ENCODE assay signal across 24 cellular contexts in the genomic region with DNA sequence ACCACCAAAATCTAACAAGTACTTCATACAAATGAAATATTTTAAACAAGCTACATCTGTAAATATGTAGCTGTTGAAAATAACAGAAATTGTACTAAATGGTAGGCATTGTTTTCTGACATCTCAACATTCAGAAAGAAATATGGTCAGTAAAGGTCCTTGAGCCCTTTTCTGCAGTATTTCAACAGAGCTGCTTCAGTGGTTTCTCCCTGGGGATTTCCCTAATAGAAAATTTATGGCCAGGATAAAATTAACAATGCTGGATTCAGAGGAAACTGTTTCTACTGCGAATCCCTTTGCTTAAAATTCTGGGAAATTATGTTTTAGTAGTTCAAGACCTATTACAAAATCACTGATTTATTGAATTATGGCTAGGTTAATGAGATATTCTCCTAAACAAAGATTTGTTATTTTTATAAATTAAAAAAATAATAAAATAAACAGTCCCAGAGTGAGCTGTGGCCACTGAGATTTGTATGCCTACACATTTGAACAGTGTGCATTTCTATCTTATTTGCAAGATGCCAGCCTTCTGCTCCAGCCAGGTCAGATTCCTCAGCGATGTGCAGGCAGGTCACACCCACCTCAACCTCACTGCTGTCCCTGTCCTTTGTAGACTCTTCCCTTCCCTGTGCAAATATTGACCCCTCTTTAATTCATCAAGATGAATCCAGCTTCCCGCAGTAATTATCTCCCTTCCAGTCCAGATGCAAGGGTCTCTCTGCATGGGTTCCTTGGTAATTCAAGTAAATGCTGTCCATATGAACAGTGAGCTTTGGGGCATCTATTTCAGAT.
DNase-seq lines count a peak whose midpoint lies in the region; ATAC-seq and TF ChIP-seq lines count a peak whose summit lies in the region.
"Had no signal": no experiment of that assay in that cellular context is flagged by ENCODE, and none has a peak within 500 bp of the region (broad histone marks: within the 10 kb centered on the region; RNA-seq: fewer than 3 reads in every experiment).

No MANE protein-coding gene starts in this region.

- H4K20me1 ChIP-seq in IMR-90 (ENCODE audit: insufficient read depth, low read length) (no peaks in the 10 kb centered on the region), OCI-LY7 (ENCODE audit: insufficient read depth, low read length) (no peaks in the 10 kb centered on the region), smooth muscle cell (ENCODE audit: low read depth) (no peaks in the 10 kb centered on the region)

- H2AFZ ChIP-seq in IMR-90 (replicated peaks; ENCODE audit: low read length, poor library complexity) = no peak overlapping the region
- no peak overlapping the region; the same call in 1 of the 2 replicates for H2AFZ ChIP-seq in OCI-LY7 (ENCODE audit: low read length)
- H2AFZ ChIP-seq in smooth muscle cell (ENCODE audit: low read depth) = no peak overlapping the region
- H2AFZ ChIP-seq: hepatocyte had no signal

- H3K9me1 ChIP-seq in IMR-90 (ENCODE audit: insufficient read depth, low read length) = peaks cover 5% of the 10 kb centered on the region

- H3K9me2 ChIP-seq in OCI-LY7 (ENCODE audit: insufficient read depth, low read length) = no peaks in the 10 kb centered on the region

- H4K91ac ChIP-seq in IMR-90 (ENCODE audit: insufficient read depth, low read depth, low read length) = no peak overlapping the region

- no peak for ATAC-seq in IMR-90 (ENCODE audit: low read depth)
- no peak for ATAC-seq in activated T-cell treated with anti-CD3 and anti-CD28 coated beads, Interleukin-2, amount 50 U/mL, for 72 hours (replicated peaks in 1 of 2)
- ATAC-seq: effector memory CD8-positive, alpha-beta T cell; natural killer cell treated with Interleukin-12 subunit alpha and Interleukin-12 subunit beta and Interleukin-15 and Interleukin-18, amount 100 ng/mL, for 72 hours had no signal

- H2AK9ac ChIP-seq in IMR-90 (replicated peaks; ENCODE audit: low read depth, low read length, poor library complexity) = no peak overlapping the region

- H3K27ac ChIP-seq in IMR-90 (ENCODE audit: insufficient read depth, low read length) (no peak overlapping the region), OCI-LY7 (ENCODE audit: low read depth, low read length, poor library complexity, severe bottlenecking) (peak overlapping the region; percentile 16), smooth muscle cell (ENCODE audit: low read depth) (no peak overlapping the region)
- H3K27ac ChIP-seq: hepatocyte, WERI-Rb-1 had no signal

- no peak overlapping the region for H2BK15ac ChIP-seq in IMR-90 (ENCODE audit: low read depth, low read length)

- H3F3A ChIP-seq in smooth muscle cell (ENCODE audit: low read depth) = no peaks in the 10 kb centered on the region

- H3K14ac ChIP-seq in IMR-90 (replicated peaks; ENCODE audit: low read depth, low read length) = no peak overlapping the region

- no peaks in the 10 kb centered on the region; the same call in 1 of the 2 replicates for H3K36me3 ChIP-seq in IMR-90 (ENCODE audit: control insufficient read depth, insufficient read depth, low read length)
- H3K36me3 ChIP-seq in OCI-LY7 (ENCODE audit: insufficient read depth, low read length) = no peaks in the 10 kb centered on the region
- no peaks in the 10 kb centered on the region for H3K36me3 ChIP-seq in smooth muscle cell (ENCODE audit: low read depth)
- H3K36me3 ChIP-seq: WERI-Rb-1 had no signal

- H3K9me3 Mint-ChIP-seq in activated T-cell treated with anti-CD3 and anti-CD28 coated beads, Interleukin-2, amount 50 U/mL, for 72 hours = no peaks in the 10 kb centered on the region
- H3K9me3 Mint-ChIP-seq: activated naive CD4-positive, alpha-beta T cell treated with anti-CD3 and anti-CD28 coated beads for 36 hours; natural killer cell treated with Interleukin-12 subunit alpha and Interleukin-12 subunit beta and Interleukin-15 and Interleukin-18, amount 100 ng/mL, for 72 hours; stimulated activated naive CD8-positive, alpha-beta T cell treated with anti-CD3 and anti-CD28 coated beads, Interleukin-15, Interleukin-2, amounts not matched to agents 100 ng/mL and 50 ng/mL, for 24 hours had no signal

- H3K79me2 ChIP-seq in OCI-LY7 (ENCODE audit: insufficient read depth, low read depth, low read length) (no peaks in the 10 kb centered on the region), smooth muscle cell (ENCODE audit: low read depth) (no peaks in the 10 kb centered on the region)
- H3K79me2 ChIP-seq: hepatocyte had no signal

- no peak for TF ChIP-seq RAD21 in IMR-90 (IDR thresholded peaks at IDR 0.05; ENCODE audit: low read length)

- no peak overlapping the region for H3K23ac ChIP-seq in IMR-90 (ENCODE audit: low read depth, low read length)

- DNase-seq in IMR-90 (peak; percentile 20), OCI-LY7 (ENCODE audit: low spot score) (no peak), fibroblast of villous mesenchyme (ENCODE audit: low read depth) (peak; percentile 33), smooth muscle cell (lab: John Stamatoyannopoulos, UW; ENCODE audit: unreplicated experiment) (no peak), hippocampal formation (lab: John Stamatoyannopoulos, UW) (no peak), NCI-H345 treated with DMSO at 0.1 percent for 48 hours (lab: John Stamatoyannopoulos, UW; ENCODE audit: unreplicated experiment) (no peak)
- no peak for DNase-seq in activated T-cell treated with anti-CD3 and anti-CD28 coated beads, Interleukin-2, amount 50 U/mL, for 72 hours
- DNase-seq: activated CD4-positive, alpha-beta T cell treated with anti-CD3 and anti-CD28 coated beads, Interleukin-2, amount 50 U/mL, for 48 hours; activated naive CD4-positive, alpha-beta T cell treated with anti-CD3 and anti-CD28 coated beads for 36 hours; aorta; effector memory CD8-positive, alpha-beta T cell; H7; mesendoderm; NCI-H1105 treated with DMSO at 0.1 percent for 48 hours; NCI-H345; posterior cingulate gyrus; SHP77; stimulated activated CD4-positive, alpha-beta T cell treated with anti-CD3 and anti-CD28 coated beads, Interleukin-2, amount 100 ng/mL, for 48 hours; T-helper 2 cell; trophoblast cell; WERI-Rb-1 had no signal

- H2BK5ac ChIP-seq in IMR-90 (ENCODE audit: low read depth, low read length, poor library complexity, severe bottlenecking) = no peak overlapping the region

- TF ChIP-seq CTCF in IMR-90 (conservative IDR thresholded peaks at IDR 0.05; ENCODE audit: low read depth, low read length) = no peak
- no peak for TF ChIP-seq CTCF in OCI-LY7 (conservative IDR thresholded peaks at IDR 0.05; ENCODE audit: low read length)
- no peak for TF ChIP-seq CTCF in fibroblast of villous mesenchyme (IDR thresholded peaks at IDR 0.05; ENCODE audit: insufficient read depth, low read depth, low read length)
- no peak for TF ChIP-seq CTCF in smooth muscle cell (IDR thresholded peaks at IDR 0.05; ENCODE audit: borderline replicate concordance, insufficient read depth, poor library complexity, severe bottlenecking)

- H3K4me2 ChIP-seq in IMR-90 (ENCODE audit: low read depth, low read length) = no peak overlapping the region
- peak overlapping the region; percentile 28 for H3K4me2 ChIP-seq in OCI-LY7 (ENCODE audit: low read length)
- peak overlapping the region; percentile 23 for H3K4me2 ChIP-seq in smooth muscle cell
- H3K4me2 ChIP-seq: hepatocyte had no signal

- WGBS in IMR-90 (ENCODE audit: extremely low coverage in 2 of 2, insufficient read length in 1 of 2), 2 experiments = 100% methylated on average over 1 of the region's 3 CpGs; no CpG with 5 or more reads in 1 of the 2 experiments
- 71% methylated on average over 3 of the region's 3 CpGs for WGBS in smooth muscle cell (ENCODE audit: low lambda C conversion rate)

- dilution Hi-C loops in IMR-90 (cut with HindIII; ENCODE audit: low sequenced_read_pairs, unreplicated experiment) = no loop called here

- intact Hi-C loops in IMR-90 (cut with micrococcal nuclease) = no loop called here
- intact Hi-C loops in OCI-LY7 (cut with micrococcal nuclease; ENCODE audit: unreplicated experiment) = no loop called here

- no peak overlapping the region for H3K4me3 ChIP-seq in IMR-90 (ENCODE audit: insufficient read depth, low read depth, low read length)
- no peak overlapping the region for H3K4me3 ChIP-seq in OCI-LY7 (ENCODE audit: low read depth, low read length, poor library complexity, severe bottlenecking)
- H3K4me3 ChIP-seq in fibroblast of villous mesenchyme (ENCODE audit: low read depth, low read length) = no peak overlapping the region
- no peak overlapping the region for H3K4me3 ChIP-seq in smooth muscle cell
- H3K4me3 ChIP-seq: hepatocyte had no signal

- CTCF ChIA-PET in IMR-90 (lab: Yijun Ruan, JAX) = no interaction called here
- CTCF ChIA-PET in OCI-LY7 (lab: Charles Lee; ENCODE audit: unreplicated experiment) = no interaction called here

- H2BK20ac ChIP-seq in IMR-90 (ENCODE audit: low read depth, low read length) = no peak overlapping the region

- H3K9me3 ChIP-seq in IMR-90 (ENCODE audit: control insufficient read depth, insufficient read depth, low read length) = no peaks in the 10 kb centered on the region
- no peaks in the 10 kb centered on the region for H3K9me3 ChIP-seq in OCI-LY7 (ENCODE audit: low read length)
- H3K9me3 ChIP-seq in smooth muscle cell (replicated peaks; ENCODE audit: low read depth) = no peaks in the 10 kb centered on the region

- H3K4ac ChIP-seq in IMR-90 (ENCODE audit: low read depth, low read length) = no peak overlapping the region

- H3K4me1 ChIP-seq in IMR-90 (ENCODE audit: control insufficient read depth, insufficient read depth, low read length) = peaks cover 6% of the 10 kb centered on the region; the same call in 1 of the 2 replicates
- H3K4me1 ChIP-seq in OCI-LY7 (ENCODE audit: insufficient read depth, low read length, poor library complexity, severe bottlenecking) = peaks cover 30% of the 10 kb centered on the region
- H3K4me1 ChIP-seq in smooth muscle cell (ENCODE audit: low read depth) = no peaks in the 10 kb centered on the region

- H3K4me1 Mint-ChIP-seq in activated T-cell treated with anti-CD3 and anti-CD28 coated beads, Interleukin-2, amount 50 U/mL, for 72 hours (ENCODE audit: low read depth) = no peaks in the 10 kb centered on the region

- H3K18ac ChIP-seq in IMR-90 (ENCODE audit: low read depth, low read length) = no peak overlapping the region

- no peak overlapping the region for H3K27ac Mint-ChIP-seq in activated T-cell treated with anti-CD3 and anti-CD28 coated beads, Interleukin-2, amount 50 U/mL, for 72 hours
- H3K27ac Mint-ChIP-seq: activated naive CD4-positive, alpha-beta T cell treated with anti-CD3 and anti-CD28 coated beads for 36 hours; effector memory CD8-positive, alpha-beta T cell; natural killer cell treated with Interleukin-12 subunit alpha and Interleukin-12 subunit beta and Interleukin-15 and Interleukin-18, amount 100 ng/mL, for 72 hours; stimulated activated naive CD8-positive, alpha-beta T cell treated with anti-CD3 and anti-CD28 coated beads, Interleukin-15, Interleukin-2, amounts not matched to agents 100 ng/mL and 50 ng/mL, for 24 hours had no signal

- in situ Hi-C loops in IMR-90 (cut with MboI; ENCODE audit: low sequenced_read_pairs) = no loop called here

- no peak overlapping the region for H3K4me3 Mint-ChIP-seq in activated T-cell treated with anti-CD3 and anti-CD28 coated beads, Interleukin-2, amount 50 U/mL, for 72 hours
- H3K4me3 Mint-ChIP-seq: activated naive CD4-positive, alpha-beta T cell treated with anti-CD3 and anti-CD28 coated beads for 36 hours; effector memory CD8-positive, alpha-beta T cell; natural killer cell treated with Interleukin-12 subunit alpha and Interleukin-12 subunit beta and Interleukin-15 and Interleukin-18, amount 100 ng/mL, for 72 hours; stimulated activated naive CD8-positive, alpha-beta T cell treated with anti-CD3 and anti-CD28 coated beads, Interleukin-15, Interleukin-2, amounts not matched to agents 100 ng/mL and 50 ng/mL, for 24 hours had no signal

- H2AK5ac ChIP-seq in IMR-90 (ENCODE audit: low read depth, low read length) = no peak overlapping the region

- POLR2A ChIA-PET in IMR-90 (lab: Charles Lee; ENCODE audit: unreplicated experiment) (no interaction called here), OCI-LY7 (lab: Charles Lee) (interaction anchor here (0.6 to 1.5 kb wide), 4 partner anchors 10 to 22 kb away, joined by 3 to 4 read pairs (median 3); no protein-coding TSS in a partner anchor)

- no peaks in the 10 kb centered on the region for H3K79me1 ChIP-seq in IMR-90 (ENCODE audit: low read depth in 1 of 2, low read length in 2 of 2)

- H4K8ac ChIP-seq in IMR-90 (ENCODE audit: low read depth in 2 of 2, low read length in 2 of 2) = no peak overlapping the region

- TF ChIP-seq POLR2A in IMR-90 (IDR thresholded peaks at IDR 0.05; ENCODE audit: low read depth, low read length) = no peak

- H3K36me3 Mint-ChIP-seq in activated T-cell treated with anti-CD3 and anti-CD28 coated beads, Interleukin-2, amount 50 U/mL, for 72 hours (ENCODE audit: insufficient read depth in 2 of 2) = no peaks in the 10 kb centered on the region
- H3K36me3 Mint-ChIP-seq: natural killer cell treated with Interleukin-12 subunit alpha and Interleukin-12 subunit beta and Interleukin-15 and Interleukin-18, amount 100 ng/mL, for 72 hours had no signal

- no peaks in the 10 kb centered on the region for H3K27me3 Mint-ChIP-seq in activated T-cell treated with anti-CD3 and anti-CD28 coated beads, Interleukin-2, amount 50 U/mL, for 72 hours (ENCODE audit: low read depth)

- BruUV-seq in IMR-90 (replicated peaks; lab: Mats Ljungman, UMichigan) = no TSS peak
- BruUV-seq in OCI-LY7 (replicated peaks; lab: Mats Ljungman, UMichigan) = no TSS peak

- H3K56ac ChIP-seq in IMR-90 (ENCODE audit: extremely low read depth, insufficient read depth, low read length) = no peak overlapping the region

- H3K9ac ChIP-seq in IMR-90 (ENCODE audit: low read depth, low read length) = no peak overlapping the region
- no peak overlapping the region for H3K9ac ChIP-seq in smooth muscle cell (ENCODE audit: low read depth)

- no peaks in the 10 kb centered on the region for H3K27me3 ChIP-seq in IMR-90 (ENCODE audit: control insufficient read depth, insufficient read depth, low read length)
- no peaks in the 10 kb centered on the region for H3K27me3 ChIP-seq in smooth muscle cell (ENCODE audit: low read depth)
- H3K27me3 ChIP-seq: hepatocyte had no signal

- no peak overlapping the region for H2BK120ac ChIP-seq in IMR-90 (ENCODE audit: low read depth, low read length)

- no peak overlapping the region for H4K5ac ChIP-seq in IMR-90 (ENCODE audit: low read depth, low read length)

Comparison
In these comparisons a context has a peak if more than half of its experiments do, and no peak if none do; other contexts are left out.
1. DNase-seq: peak in IMR-90 (single experiment) and fibroblast of villous mesenchyme (single experiment); none in OCI-LY7 (single experiment), smooth muscle cell (single experiment), hippocampal formation (0 of 2), activated T-cell treated with anti-CD3 and anti-CD28 coated beads, Interleukin-2, amount 50 U/mL, for 72 hours (0 of 2) and NCI-H345 treated with DMSO at 0.1 percent for 48 hours (single experiment).